17 cellular contexts compared by ENCODE assay signal in genomic region chr21:42110691-42111469, GRCh38. TPM values are rescaled to one million over a fixed set of nuclear protein-coding genes. Genes with fewer than 3 reads are reported as not detected.
DNase-seq lines count a peak whose midpoint lies in the region; ATAC-seq and TF ChIP-seq lines count a peak whose summit lies in the region.
"Had no signal": no experiment of that assay in that cellular context is flagged by ENCODE, and none has a peak within 500 bp of the region (broad histone marks: within the 10 kb centered on the region; RNA-seq: fewer than 3 reads in every experiment).

No MANE protein-coding gene starts in this region.

- H2AFZ ChIP-seq in osteoblast (ENCODE audit: low read length) = no peak overlapping the region

- TF ChIP-seq CTCF in osteoblast (IDR thresholded peaks at IDR 0.05; ENCODE audit: extremely low read depth, low read depth, low read length) = no peak

- H3K27me3 ChIP-seq in BLaER1 = no peaks in the 10 kb centered on the region
- peaks cover 4% of the 10 kb centered on the region; the same call in 1 of the 2 replicates for H3K27me3 ChIP-seq in SJCRH30
- peaks cover 5% of the 10 kb centered on the region for H3K27me3 ChIP-seq in osteoblast (ENCODE audit: insufficient read depth, low read length)

- ATAC-seq in HG03521 (IDR thresholded peaks at IDR 0.05; ENCODE audit: unreplicated experiment) = no peak

- H3K36me3 ChIP-seq in BLaER1 = no peaks in the 10 kb centered on the region
- no peaks in the 10 kb centered on the region for H3K36me3 ChIP-seq in SJCRH30
- no peaks in the 10 kb centered on the region for H3K36me3 ChIP-seq in osteoblast (ENCODE audit: insufficient read depth, low read length)
- H3K36me3 ChIP-seq: HAP-1 had no signal

- peak; percentile 43 to 55 for DNase-seq in SJCRH30
- peak; percentile 17 for DNase-seq in globus pallidus (ENCODE audit: low spot score)
- DNase-seq in osteoblast (ENCODE audit: insufficient read length, low spot score, missing footprints) = peak; percentile 38
- DNase-seq in activated effector memory CD4-positive, alpha-beta T cell treated with anti-CD3 and anti-CD28 coated beads, Interleukin-2, amount 50 U/mL, for 16 hours = no peak
- DNase-seq in epidermal melanocyte (ENCODE audit: insufficient read length, low spot score) = no peak
- DNase-seq: 8988T; CD4-positive, CD25-positive, alpha-beta regulatory T cell; CD8-positive, alpha-beta memory T cell; COR-L47; IMR-90 had no signal

- no peaks in the 10 kb centered on the region for H4K20me1 ChIP-seq in BLaER1
- no peaks in the 10 kb centered on the region for H4K20me1 ChIP-seq in osteoblast (ENCODE audit: insufficient read depth, low read length)

- peaks cover 93% of the 10 kb centered on the region for H3K4me1 ChIP-seq in BLaER1
- peaks cover 8% of the 10 kb centered on the region for H3K4me1 ChIP-seq in SJCRH30
- H3K4me1 ChIP-seq in osteoblast (ENCODE audit: insufficient read depth, low read length) = peaks cover 11% of the 10 kb centered on the region
- H3K4me1 ChIP-seq: HAP-1 had no signal

- H3K9me3 ChIP-seq in BLaER1 (no peaks in the 10 kb centered on the region), SJCRH30 (replicated peaks) (no peaks in the 10 kb centered on the region), osteoblast (ENCODE audit: low read depth, low read length) (no peaks in the 10 kb centered on the region)
- H3K9me3 ChIP-seq: HAP-1 had no signal

- H3K27ac ChIP-seq in BLaER1 (peak overlapping the region; percentile 40), SJCRH30 (no peak overlapping the region), osteoblast (ENCODE audit: low read depth, low read length) (no peak overlapping the region)
- H3K27ac ChIP-seq: HL-60 had no signal

- H3K4me2 ChIP-seq in BLaER1 (peak overlapping the region; percentile 98), osteoblast (ENCODE audit: insufficient read depth, low read length) (no peak overlapping the region)

- no peak overlapping the region for H3K4me3 ChIP-seq in BLaER1
- no peak overlapping the region for H3K4me3 ChIP-seq in SJCRH30
- H3K4me3 ChIP-seq in osteoblast (ENCODE audit: insufficient read depth, low read length) = no peak overlapping the region
- H3K4me3 ChIP-seq: HAP-1 had no signal

- H3K79me2 ChIP-seq in osteoblast (ENCODE audit: insufficient read depth, low read length) = no peaks in the 10 kb centered on the region

- H3K9ac ChIP-seq in BLaER1 = no peak overlapping the region

RNA-seq across cellular contexts. Expression of gene UMODL1, which starts 39.8 kb away (rescaled TPM):
- total RNA-seq in SJCRH30 (2014; rRNA removed; shearing (Covaris generic)) = 0.30 and 0.79 TPM in 2 replicates
- under 0.01 TPM in 1 of 2 replicates, not detected in the other for total RNA-seq in osteoblast
- total RNA-seq: A673, H4, HT1080, IMR-90 had no signal

Comparison
In these comparisons a context has a peak if more than half of its experiments do, and no peak if none do; other contexts are left out.
1. DNase-seq: peak in SJCRH30 (2 of 2), globus pallidus (single experiment) and osteoblast (single experiment); none in activated effector memory CD4-positive, alpha-beta T cell treated with anti-CD3 and anti-CD28 coated beads, Interleukin-2, amount 50 U/mL, for 16 hours (single experiment) and epidermal melanocyte (single experiment).